ENCODE assay signal across 1 cellular context in the genomic region with DNA sequence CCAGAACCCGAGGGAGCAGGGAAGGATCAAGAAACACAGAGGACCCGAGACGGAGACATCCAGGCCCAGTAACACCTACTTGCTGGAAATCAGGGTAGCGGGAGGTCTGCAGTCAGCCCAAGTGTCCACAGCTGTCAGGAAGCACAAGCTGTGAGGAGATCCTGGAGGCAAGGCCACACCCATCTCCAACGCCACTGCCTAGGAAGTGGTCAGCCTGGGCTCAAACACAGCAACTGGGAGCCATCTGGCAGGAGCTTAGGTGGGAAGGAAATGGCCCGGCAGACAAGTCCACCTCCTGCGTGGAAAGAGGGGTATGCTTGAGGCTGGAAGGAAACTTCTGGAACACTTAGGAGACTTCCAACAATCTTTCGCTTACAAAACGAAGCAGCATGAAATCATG.
TF ChIP-seq lines count a peak whose summit lies in the region.

No MANE protein-coding gene starts in this region.

TF ChIP-seq in H1, 55 proteins besides CTCF, POLR2A, EP300 and RAD21 (continued from another document):
- TF ChIP-seq BRCA1 (IDR thresholded peaks at IDR 0.05; ENCODE audit: low read depth, low read length) (no peak), CREB1 (IDR thresholded peaks at IDR 0.05) (no peak), CBX8 (IDR thresholded peaks at IDR 0.05; ENCODE audit: borderline replicate concordance, low read depth, low read length) (no peak), POLR2AphosphoS5 (IDR thresholded peaks at IDR 0.05; ENCODE audit: low read depth, low read length) (no peak)
- TF ChIP-seq, protein P1, sequence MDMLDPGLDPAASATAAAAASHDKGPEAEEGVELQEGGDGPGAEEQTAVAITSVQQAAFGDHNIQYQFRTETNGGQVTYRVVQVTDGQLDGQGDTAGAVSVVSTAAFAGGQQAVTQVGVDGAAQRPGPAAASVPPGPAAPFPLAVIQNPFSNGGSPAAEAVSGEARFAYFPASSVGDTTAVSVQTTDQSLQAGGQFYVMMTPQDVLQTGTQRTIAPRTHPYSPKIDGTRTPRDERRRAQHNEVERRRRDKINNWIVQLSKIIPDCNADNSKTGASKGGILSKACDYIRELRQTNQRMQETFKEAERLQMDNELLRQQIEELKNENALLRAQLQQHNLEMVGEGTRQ (IDR thresholded peaks at IDR 0.05; ENCODE audit: low read length) = no peak
